16 cellular contexts compared by ENCODE assay signal in genomic region chr11:112785717-112786116, GRCh38.
DNase-seq lines count a peak whose midpoint lies in the region; ATAC-seq, FAIRE-seq and TF ChIP-seq lines count a peak whose summit lies in the region.
"Had no signal": no experiment of that assay in that cellular context is flagged by ENCODE, and none has a peak within 500 bp of the region (broad histone marks: within the 10 kb centered on the region; RNA-seq: fewer than 3 reads in every experiment).

No MANE protein-coding gene starts in this region.

- H3K4me3 ChIP-seq in IMR-90 (ENCODE audit: insufficient read depth, low read depth, low read length) (no peak overlapping the region), bronchial epithelial cell (ENCODE audit: low read depth, low read length) (no peak overlapping the region), right atrium auricular region (no peak overlapping the region)

- H3K23me2 ChIP-seq in H9 (ENCODE audit: insufficient read length, low read depth, low read length, poor library complexity, severe bottlenecking) = no peaks in the 10 kb centered on the region

- H3K79me2 ChIP-seq in H9 (ENCODE audit: insufficient read depth, low read length) = no peaks in the 10 kb centered on the region

- H2AFZ ChIP-seq in IMR-90 (replicated peaks; ENCODE audit: low read length, poor library complexity) (no peak overlapping the region), H9 (ENCODE audit: low read length) (no peak overlapping the region)
- H2AFZ ChIP-seq: PC-9 had no signal

- H3K4me1 Mint-ChIP-seq in H9 = peaks cover 21 to 24% of the 10 kb centered on the region in 2 experiments
- H3K4me1 Mint-ChIP-seq: CD14-positive monocyte; central memory CD8-positive, alpha-beta T cell had no signal

- no peaks in the 10 kb centered on the region for H3K9me1 ChIP-seq in IMR-90 (ENCODE audit: insufficient read depth, low read length)

- no peak for TF ChIP-seq POLR2A in IMR-90 (IDR thresholded peaks at IDR 0.05; ENCODE audit: low read depth, low read length)

- no peak overlapping the region for H3T11ph ChIP-seq in H9 (ENCODE audit: low read length)

- FAIRE-seq in bronchial epithelial cell (lab: Jason Lieb, UNC) = no peak
- FAIRE-seq: G401.6, GM18507 had no signal

- TF ChIP-seq RAD21 in IMR-90 (IDR thresholded peaks at IDR 0.05; ENCODE audit: low read length) = no peak

- CTCF ChIA-PET in IMR-90 (lab: Yijun Ruan, JAX) = no interaction called here

- peak; percentile 11 for DNase-seq in IMR-90
- peak; percentile 31 for DNase-seq in bronchial epithelial cell (ENCODE audit: low read depth)
- DNase-seq in right atrium auricular region (ENCODE audit: low spot score) = no peak
- peak; percentile 46 for DNase-seq in superior temporal gyrus (ENCODE audit: extremely low spot score)
- DNase-seq in SHP77 (lab: John Stamatoyannopoulos, UW) = no peak
- no peak for DNase-seq in H9
- DNase-seq in NCI-H1048 (lab: John Stamatoyannopoulos, UW) = no peak
- no peak for DNase-seq in SK-N-DZ (ENCODE audit: low spot score)
- DNase-seq: activated effector memory CD4-positive, alpha-beta T cell treated with Interleukin-2 at 50 U/mL for 16 hours; PC-9; stimulated activated CD4-positive, alpha-beta T cell treated with anti-CD3 and anti-CD28 coated beads, Interleukin-1b, Interleukin-23, amount 100 ng/mL, for 48 hours had no signal

- dilution Hi-C loops in IMR-90 (cut with HindIII; ENCODE audit: low sequenced_read_pairs, unreplicated experiment) = no loop called here

- no peaks in the 10 kb centered on the region; a peak in 1 of 5 replicates for H3K9me3 Mint-ChIP-seq in H9
- H3K9me3 Mint-ChIP-seq: central memory CD8-positive, alpha-beta T cell had no signal

- H4K8ac ChIP-seq in IMR-90 (ENCODE audit: low read depth in 2 of 2, low read length in 2 of 2) (no peak overlapping the region), H9 (replicated peaks; ENCODE audit: insufficient read length, low read depth, low read length) (no peak overlapping the region)

- H3K56ac ChIP-seq in IMR-90 (ENCODE audit: extremely low read depth, insufficient read depth, low read length) = no peak overlapping the region
- no peak overlapping the region for H3K56ac ChIP-seq in H9 (ENCODE audit: insufficient read length, low read depth, low read length)

- TF ChIP-seq CTCF in IMR-90 (conservative IDR thresholded peaks at IDR 0.05; ENCODE audit: low read depth, low read length) (no peak), bronchial epithelial cell (IDR thresholded peaks at IDR 0.05; ENCODE audit: insufficient read depth, low read length, severe bottlenecking) (no peak), right atrium auricular region (IDR thresholded peaks at IDR 0.05) (no peak), H9 (conservative IDR thresholded peaks at IDR 0.05) (no peak)

- H3K4me1 ChIP-seq in IMR-90 (ENCODE audit: control insufficient read depth, insufficient read depth, low read length) = no peaks in the 10 kb centered on the region
- H3K4me1 ChIP-seq in right atrium auricular region = peaks cover 0 to 42% of the 10 kb centered on the region in 2 donors
- H3K4me1 ChIP-seq in H9 (ENCODE audit: insufficient read depth, low read length) = 0 out of 2 replicates have a peak, but pooled peaks cover 2% of the 10 kb centered on the region

- H2BK20ac ChIP-seq in IMR-90 (ENCODE audit: low read depth, low read length) (no peak overlapping the region), H9 (ENCODE audit: low read depth, low read length, poor library complexity, severe bottlenecking) (no peak overlapping the region)

- H3K36me3 Mint-ChIP-seq in H9 (ENCODE audit: insufficient read depth in 1 of 3, low read depth in 3 of 3) = no peaks in the 10 kb centered on the region
- H3K36me3 Mint-ChIP-seq: CD14-positive monocyte had no signal

- no peak overlapping the region for H3K4me3 Mint-ChIP-seq in H9
- H3K4me3 Mint-ChIP-seq: CD14-positive monocyte; central memory CD8-positive, alpha-beta T cell had no signal

- H3K27ac Mint-ChIP-seq in H9 = no peak overlapping the region; a peak in 1 of 7 replicates

- POLR2A ChIA-PET in IMR-90 (lab: Charles Lee; ENCODE audit: unreplicated experiment) = interaction anchor here (0.5 kb wide), 1 partner anchor 767 kb away, joined by 5 read pairs; no protein-coding TSS in a partner anchor

- H3K4me2 ChIP-seq in IMR-90 (ENCODE audit: low read depth, low read length) = no peak overlapping the region
- H3K4me2 ChIP-seq in H9 (ENCODE audit: insufficient read depth, insufficient read length, low read length) = no peak overlapping the region

- H3K79me1 ChIP-seq in IMR-90 (ENCODE audit: low read depth in 1 of 2, low read length in 2 of 2) (no peaks in the 10 kb centered on the region), H9 (ENCODE audit: insufficient read depth, low read depth, low read length, poor library complexity, severe bottlenecking) (no peaks in the 10 kb centered on the region)

- H4K20me1 ChIP-seq in IMR-90 (ENCODE audit: insufficient read depth, low read length) (no peaks in the 10 kb centered on the region), H9 (ENCODE audit: control insufficient read depth, insufficient read depth, insufficient read length) (no peaks in the 10 kb centered on the region)

- H2AK9ac ChIP-seq in IMR-90 (replicated peaks; ENCODE audit: low read depth, low read length, poor library complexity) = no peak overlapping the region

- H3K9me3 ChIP-seq in IMR-90 (ENCODE audit: control insufficient read depth, insufficient read depth, low read length) = 0 out of 2 replicates have a peak, but pooled peaks cover 2% of the 10 kb centered on the region
- H3K9me3 ChIP-seq in right atrium auricular region = no peaks in the 10 kb centered on the region
- H3K9me3 ChIP-seq in H9 (ENCODE audit: control insufficient read depth, low read depth, low read length) = no peaks in the 10 kb centered on the region
- H3K9me3 ChIP-seq: ovary had no signal

- in situ Hi-C loops in IMR-90 (cut with MboI; ENCODE audit: low sequenced_read_pairs) = no loop called here

- H3K18ac ChIP-seq in IMR-90 (ENCODE audit: low read depth, low read length) = no peak overlapping the region
- H3K18ac ChIP-seq in H9 (ENCODE audit: insufficient read length, low read depth, low read length) = no peak overlapping the region

- ATAC-seq in IMR-90 (ENCODE audit: low read depth) = no peak

- no peak overlapping the region for H3K27ac ChIP-seq in IMR-90 (ENCODE audit: insufficient read depth, low read length)
- H3K27ac ChIP-seq in right atrium auricular region = peak overlapping the region; percentile 64 to 79
- no peak overlapping the region for H3K27ac ChIP-seq in H9 (ENCODE audit: insufficient read length, low read depth, low read length)
- H3K27ac ChIP-seq: ovary, PC-9 had no signal

- no peaks in the 10 kb centered on the region for H3K27me3 Mint-ChIP-seq in H9 (ENCODE audit: low read depth)

- no peak overlapping the region for H2AK5ac ChIP-seq in IMR-90 (ENCODE audit: low read depth, low read length)
- no peak overlapping the region for H2AK5ac ChIP-seq in H9 (ENCODE audit: insufficient read length, low read length)

- H3K14ac ChIP-seq in IMR-90 (replicated peaks; ENCODE audit: low read depth, low read length) (no peak overlapping the region), H9 (ENCODE audit: insufficient read depth, low read length) (no peak overlapping the region)

- H2BK120ac ChIP-seq in IMR-90 (ENCODE audit: low read depth, low read length) (no peak overlapping the region), H9 (ENCODE audit: low read depth, low read length, poor library complexity, severe bottlenecking) (no peak overlapping the region)

- no CpG with 5 or more reads among the region's 4 CpGs for WGBS in IMR-90 (ENCODE audit: extremely low coverage in 2 of 2, insufficient read length in 1 of 2), 2 experiments
- no CpG with 5 or more reads among the region's 4 CpGs for WGBS in H9 (ENCODE audit: extremely low coverage, insufficient read length, low lambda C conversion rate)

- no peak overlapping the region for H4K5ac ChIP-seq in IMR-90 (ENCODE audit: low read depth, low read length)
- H4K5ac ChIP-seq in H9 (ENCODE audit: insufficient read length, low read depth, low read length) = no peak overlapping the region

- H3K23ac ChIP-seq in IMR-90 (ENCODE audit: low read depth, low read length) (no peak overlapping the region), H9 (ENCODE audit: insufficient read length, low read depth, low read length) (no peak overlapping the region)

- H2BK5ac ChIP-seq in IMR-90 (ENCODE audit: low read depth, low read length, poor library complexity, severe bottlenecking) (no peak overlapping the region), H9 (ENCODE audit: insufficient read length, low read length) (no peak overlapping the region)

- H3K4ac ChIP-seq in IMR-90 (ENCODE audit: low read depth, low read length) = no peak overlapping the region
- H3K4ac ChIP-seq in H9 (ENCODE audit: low read depth, low read length) = no peak overlapping the region

- no peaks in the 10 kb centered on the region for H3K27me3 ChIP-seq in IMR-90 (ENCODE audit: control insufficient read depth, insufficient read depth, low read length)
- H3K27me3 ChIP-seq in bronchial epithelial cell (ENCODE audit: control insufficient read depth, insufficient read depth, low read length) = peaks cover 6% of the 10 kb centered on the region
- no peaks in the 10 kb centered on the region for H3K27me3 ChIP-seq in right atrium auricular region
- H3K27me3 ChIP-seq in H9 (ENCODE audit: insufficient read depth, low read length) = no peaks in the 10 kb centered on the region
- H3K27me3 ChIP-seq: ovary had no signal

- intact Hi-C loops in IMR-90 (cut with micrococcal nuclease) = no loop called here

- H4K91ac ChIP-seq in IMR-90 (ENCODE audit: insufficient read depth, low read depth, low read length) (no peak overlapping the region), H9 (ENCODE audit: insufficient read length, low read depth, low read length) (no peak overlapping the region)

- H3K9ac ChIP-seq in IMR-90 (ENCODE audit: low read depth, low read length) = no peak overlapping the region
- no peak overlapping the region for H3K9ac ChIP-seq in H9 (ENCODE audit: extremely low read depth, insufficient read length, low read length)

- no peak overlapping the region for H2BK12ac ChIP-seq in H9 (ENCODE audit: insufficient read length, low read depth, low read length)

- H3K36me3 ChIP-seq in IMR-90 (ENCODE audit: control insufficient read depth, insufficient read depth, low read length) (no peaks in the 10 kb centered on the region), bronchial epithelial cell (ENCODE audit: control insufficient read depth, insufficient read depth, low read length) (no peaks in the 10 kb centered on the region), right atrium auricular region (no peaks in the 10 kb centered on the region)
- H3K36me3 ChIP-seq: ovary had no signal

- no peak overlapping the region for H2BK15ac ChIP-seq in IMR-90 (ENCODE audit: low read depth, low read length)
- H2BK15ac ChIP-seq in H9 (ENCODE audit: low read depth, low read length) = no peak overlapping the region

- no TSS peak for BruUV-seq in IMR-90 (replicated peaks; lab: Mats Ljungman, UMichigan)

Comparison
In these comparisons a context has a peak if more than half of its experiments do, and no peak if none do; other contexts are left out.
1. DNase-seq: peak in IMR-90 (single experiment), bronchial epithelial cell (single experiment) and superior temporal gyrus (single experiment); none in right atrium auricular region (single experiment), SHP77 (0 of 2), H9 (single experiment), NCI-H1048 (single experiment) and SK-N-DZ (single experiment).
2. H3K27ac ChIP-seq: peak in right atrium auricular region (2 of 2); none in IMR-90 (single experiment) and H9 (single experiment).